8 cellular contexts compared by ENCODE assay signal in genomic region chr16:1102921-1103648, GRCh38. TPM values are rescaled to one million over a fixed set of nuclear protein-coding genes. Genes with fewer than 3 reads are reported as not detected.
DNase-seq lines count a peak whose midpoint lies in the region; ATAC-seq and TF ChIP-seq lines count a peak whose summit lies in the region.

No MANE protein-coding gene starts in this region.

- DNase-seq in GM13977 (ENCODE audit: low spot score), result peak; percentile 95
- DNase-seq in RWPE2 (ENCODE audit: low spot score), result no peak
- DNase-seq in activated naive CD4-positive, alpha-beta T cell (lab: John Stamatoyannopoulos, UW), result peak; percentile 27 to 70 (median 58)
- peak; percentile 84 for DNase-seq in left ventricle myocardium superior
- DNase-seq in sciatic nerve (ENCODE audit: low spot score), result peak; percentile 78
- no peak for DNase-seq in OCI-M2 (lab: John Stamatoyannopoulos, UW; ENCODE audit: unreplicated experiment)

- H3K9me3 ChIP-seq in RWPE2 (ENCODE audit: severe bottlenecking), result no peaks in the 10 kb centered on the region

- peak; percentile 69 for TF ChIP-seq CTCF in 22Rv1 (IDR thresholded peaks at IDR 0.05)
- TF ChIP-seq CTCF in GM13977 (IDR thresholded peaks at IDR 0.05; ENCODE audit: extremely low read depth, insufficient read depth, missing control alignments), result peak; percentile 98
- TF ChIP-seq CTCF in RWPE2 (IDR thresholded peaks at IDR 0.05; ENCODE audit: poor library complexity, severe bottlenecking), result peak; percentile 57

- H3K27ac ChIP-seq in 22Rv1, result no peak overlapping the region
- no peak overlapping the region for H3K27ac ChIP-seq in RWPE2 (ENCODE audit: poor library complexity, severe bottlenecking)

- H3K27me3 ChIP-seq in RWPE2 (ENCODE audit: insufficient read depth, poor library complexity, severe bottlenecking), result peaks cover 16% of the 10 kb centered on the region

- H3K4me3 ChIP-seq in RWPE2 (ENCODE audit: severe bottlenecking), result no peak overlapping the region

- ATAC-seq in RWPE2 (ENCODE audit: low read depth) (peak; percentile 55), left ventricle myocardium superior (peak; percentile 37), sciatic nerve (no peak), HG02870 (IDR thresholded peaks at IDR 0.05; ENCODE audit: unreplicated experiment) (no peak)

- in situ Hi-C loops in GM13977 (cut with MboI; ENCODE audit: low pct_unique_long_range_greater_than_20kb, low sequenced_read_pairs, unreplicated experiment), result no loop called here

- no peaks in the 10 kb centered on the region for H3K36me3 ChIP-seq in RWPE2 (ENCODE audit: low read depth)

- H3K4me1 ChIP-seq in RWPE2 (ENCODE audit: insufficient read depth, poor library complexity, severe bottlenecking), result no peaks in the 10 kb centered on the region

- intact Hi-C loops in left ventricle myocardium superior (cut with micrococcal nuclease) (no loop called here), sciatic nerve (cut with DNase I) (no loop called here)

RNA-seq across cellular contexts. Expression of gene C1QTNF8, which starts 7.0 kb away (rescaled TPM):
- not detected for total RNA-seq in left ventricle myocardium superior
- total RNA-seq in sciatic nerve, result not detected

RNA-seq across cellular contexts. Expression of gene SSTR5, which starts 30.5 kb away (rescaled TPM):
- total RNA-seq in left ventricle myocardium superior (25.8 TPM), sciatic nerve (not detected)

RNA-seq across cellular contexts. Expression of gene CACNA1H, which starts 49.8 kb away (rescaled TPM):
- 3.2 TPM for total RNA-seq in left ventricle myocardium superior
- total RNA-seq in sciatic nerve, result 4.1 TPM

Comparison
In these comparisons a context has a peak if more than half of its experiments do, and no peak if none do; other contexts are left out.
1. DNase-seq: peak in GM13977 (single experiment), activated naive CD4-positive, alpha-beta T cell (4 of 4), left ventricle myocardium superior (single experiment) and sciatic nerve (single experiment); none in RWPE2 (single experiment) and OCI-M2 (single experiment).
2. ATAC-seq: peak in RWPE2 (single experiment) and left ventricle myocardium superior (single experiment); none in sciatic nerve (single experiment) and HG02870 (single experiment).
3. RNA of gene SSTR5, which starts 30.5 kb away (total RNA-seq): 25.8 TPM in left ventricle myocardium superior (single experiment); not detected in sciatic nerve (single experiment); every median in the first group is over 10 times any median in the second.
4. Peak in every context shown above with its lines, with median percentiles within 50 percentile points of each other: CTCF ChIP-seq.